Comparison of ENCODE assay signal across 8 cellular contexts in genomic region chr19:13732337-13732736, GRCh38. TPM values are rescaled to one million over a fixed set of nuclear protein-coding genes. Genes with fewer than 3 reads are reported as not detected.
DNase-seq lines count a peak whose midpoint lies in the region; ATAC-seq and TF ChIP-seq lines count a peak whose summit lies in the region.

No MANE protein-coding gene starts in this region.

- H3K27ac Mint-ChIP-seq in activated naive CD4-positive, alpha-beta T cell treated with anti-CD3 and anti-CD28 coated beads for 36 hours, result no peak overlapping the region
- H3K27ac Mint-ChIP-seq in activated CD8-positive, alpha-beta T cell treated with anti-CD3 and anti-CD28 coated beads for 36 hours, result no peak overlapping the region

- no peaks in the 10 kb centered on the region for H3K27me3 Mint-ChIP-seq in activated naive CD4-positive, alpha-beta T cell treated with anti-CD3 and anti-CD28 coated beads for 36 hours (ENCODE audit: low read depth)
- no peaks in the 10 kb centered on the region for H3K27me3 Mint-ChIP-seq in activated CD8-positive, alpha-beta T cell treated with anti-CD3 and anti-CD28 coated beads for 36 hours

- CTCF ChIA-PET in activated naive CD4-positive, alpha-beta T cell treated with anti-CD3 and anti-CD28 coated beads for 36 hours (lab: Charles Lee), result interaction anchor here (1.2 to 1.3 kb wide), 2 partner anchors 9 to 11 kb away, joined by 4 to 6 read pairs; no protein-coding TSS in a partner anchor
- CTCF ChIA-PET in activated CD8-positive, alpha-beta T cell treated with anti-CD3 and anti-CD28 coated beads for 36 hours (lab: Charles Lee), result interaction anchor here (1.0 to 2.8 kb wide), 4 partner anchors 11 to 404 kb away, joined by 4 to 14 read pairs (median 6); partner anchors contain the start of gene ASF1B

- 61 to 65% methylated on average over 7 to 8 of the region's 8 CpGs for WGBS in aorta, 2 donors

- no peaks in the 10 kb centered on the region for H3K36me3 Mint-ChIP-seq in activated naive CD4-positive, alpha-beta T cell treated with anti-CD3 and anti-CD28 coated beads for 36 hours (ENCODE audit: low read depth)
- peaks cover 2% of the 10 kb centered on the region for H3K36me3 Mint-ChIP-seq in activated CD8-positive, alpha-beta T cell treated with anti-CD3 and anti-CD28 coated beads for 36 hours (ENCODE audit: low read depth)

- peak overlapping the region; percentile 88 for H3K4me3 ChIP-seq in iPS-15b (ENCODE audit: low read depth, low read length)
- H3K4me3 ChIP-seq in stomach smooth muscle (ENCODE audit: low read length in 2 of 2), result peak overlapping the region; percentile 86 to 96
- no peak overlapping the region for H3K4me3 ChIP-seq in aorta (ENCODE audit: low read length in 2 of 2)

- ATAC-seq in activated CD8-positive, alpha-beta T cell treated with anti-CD3 and anti-CD28 coated beads for 36 hours, result no peak
- ATAC-seq in aorta (ENCODE audit: low FRiP score), result no peak

- H3K4me3 Mint-ChIP-seq in activated naive CD4-positive, alpha-beta T cell treated with anti-CD3 and anti-CD28 coated beads for 36 hours, result peak overlapping the region; percentile 84
- H3K4me3 Mint-ChIP-seq in activated CD8-positive, alpha-beta T cell treated with anti-CD3 and anti-CD28 coated beads for 36 hours, result peak overlapping the region; percentile 86

- intact Hi-C loops in activated naive CD4-positive, alpha-beta T cell treated with anti-CD3 and anti-CD28 coated beads for 36 hours (cut with micrococcal nuclease), result loop anchor here (5.0 kb wide), 4 partner anchors 65 to 580 kb away; partner anchors contain the start of genes IER2, STX10 and ZSWIM4
- intact Hi-C loops in activated CD8-positive, alpha-beta T cell treated with anti-CD3 and anti-CD28 coated beads for 36 hours (cut with micrococcal nuclease), result no loop called here
- intact Hi-C loops in aorta (cut with DNase I), result loop anchor here in 1 of 2 donors (5.0 kb wide), 1 partner anchor 50 kb away; no protein-coding TSS in a partner anchor

- H3K4me1 Mint-ChIP-seq in activated naive CD4-positive, alpha-beta T cell treated with anti-CD3 and anti-CD28 coated beads for 36 hours (ENCODE audit: low read depth), result peaks cover 23% of the 10 kb centered on the region
- H3K4me1 Mint-ChIP-seq in activated CD8-positive, alpha-beta T cell treated with anti-CD3 and anti-CD28 coated beads for 36 hours (ENCODE audit: low read depth), result peaks cover 22% of the 10 kb centered on the region

- in situ Hi-C loops in G401 (cut with HindIII; ENCODE audit: low sequenced_read_pairs), result no loop called here

- no peak for TF ChIP-seq CTCF in activated CD8-positive, alpha-beta T cell treated with anti-CD3 and anti-CD28 coated beads for 36 hours (IDR thresholded peaks at IDR 0.05)

- POLR2A ChIA-PET in activated CD8-positive, alpha-beta T cell treated with anti-CD3 and anti-CD28 coated beads for 36 hours (lab: Charles Lee), result interaction anchor here (1.4 to 2.9 kb wide), 3 partner anchors 13 to 42 kb away, joined by 5 to 15 read pairs (median 6); partner anchors contain the start of gene C19orf53

- peaks cover 3% of the 10 kb centered on the region for H3K4me1 ChIP-seq in iPS-15b (ENCODE audit: control insufficient read depth, insufficient read depth, low read length)
- peaks cover 11% of the 10 kb centered on the region for H3K4me1 ChIP-seq in stomach smooth muscle (ENCODE audit: control insufficient read depth, insufficient read depth, low read length)
- H3K4me1 ChIP-seq in aorta (ENCODE audit: control insufficient read depth in 1 of 2, insufficient read depth in 2 of 2, low read length in 2 of 2), result no peaks in the 10 kb centered on the region

- H3K27ac ChIP-seq in stomach smooth muscle (ENCODE audit: low read length), result no peak overlapping the region
- H3K27ac ChIP-seq in aorta (ENCODE audit: low read depth in 1 of 2, low read length in 2 of 2), result no peak overlapping the region

- H3K9me3 ChIP-seq in iPS-15b (ENCODE audit: control insufficient read depth, insufficient read depth, low read length) (no peaks in the 10 kb centered on the region), stomach smooth muscle (ENCODE audit: control insufficient read depth in 2 of 2, low read length in 2 of 2) (no peaks in the 10 kb centered on the region), aorta (ENCODE audit: control insufficient read depth, low read length) (no peaks in the 10 kb centered on the region)

- no peak overlapping the region for H3K9ac ChIP-seq in iPS-15b (ENCODE audit: low read depth, low read length)
- peak overlapping the region; percentile 98 to 99 for H3K9ac ChIP-seq in stomach smooth muscle (ENCODE audit: low read length in 2 of 2)

- H3K36me3 ChIP-seq in iPS-15b (ENCODE audit: control insufficient read depth, insufficient read depth, low read length) (no peaks in the 10 kb centered on the region), stomach smooth muscle (ENCODE audit: control insufficient read depth in 2 of 2, insufficient read depth in 2 of 2, low read length in 2 of 2) (no peaks in the 10 kb centered on the region), aorta (ENCODE audit: control insufficient read depth in 1 of 2, insufficient read depth in 2 of 2, low read length in 1 of 2) (no peaks in the 10 kb centered on the region)

- DNase-seq in activated naive CD4-positive, alpha-beta T cell treated with anti-CD3 and anti-CD28 coated beads for 36 hours, result no peak
- no peak for DNase-seq in activated naive CD4-positive, alpha-beta T cell treated with anti-CD3 and anti-CD28 coated beads, Interleukin-2, amount 50 U/mL, for 16 hours
- no peak for DNase-seq in activated CD8-positive, alpha-beta T cell treated with anti-CD3 and anti-CD28 coated beads for 36 hours
- DNase-seq in G401 (ENCODE audit: low spot score) (no peak), aorta (no peak), NCI-H1930 (lab: John Stamatoyannopoulos, UW) (no peak)

- H3K27me3 ChIP-seq in iPS-15b (ENCODE audit: control insufficient read depth, insufficient read depth, low read length) (no peaks in the 10 kb centered on the region), stomach smooth muscle (ENCODE audit: control insufficient read depth in 1 of 2, insufficient read depth in 2 of 2, low read length in 2 of 2) (no peaks in the 10 kb centered on the region), aorta (ENCODE audit: control insufficient read depth in 1 of 2, insufficient read depth in 2 of 2, low read length in 1 of 2) (no peaks in the 10 kb centered on the region)

- no peaks in the 10 kb centered on the region for H3K9me3 Mint-ChIP-seq in activated naive CD4-positive, alpha-beta T cell treated with anti-CD3 and anti-CD28 coated beads for 36 hours
- no peaks in the 10 kb centered on the region for H3K9me3 Mint-ChIP-seq in activated CD8-positive, alpha-beta T cell treated with anti-CD3 and anti-CD28 coated beads for 36 hours

RNA-seq across cellular contexts. Expression of gene MRI1, which starts 32.0 kb away (rescaled TPM):
- 10 to 100 TPM; 14.0 to 14.8 TPM for total RNA-seq in activated naive CD4-positive, alpha-beta T cell treated with anti-CD3 and anti-CD28 coated beads for 36 hours
- total RNA-seq in activated CD8-positive, alpha-beta T cell treated with anti-CD3 and anti-CD28 coated beads for 36 hours, result 10 to 100 TPM; 37.1 to 40.8 TPM
- total RNA-seq in G401 (2014; rRNA removed; shearing (Covaris generic)), result 9.0 and 15.3 TPM in 2 replicates
- 10 to 100 TPM; 25.5 to 44.6 TPM for total RNA-seq in aorta
- 10 to 100 TPM in 1 of 2 donors, 1 to 10 TPM in 1; 5.8 to 66.5 TPM for polyA plus RNA-seq in aorta

RNA-seq across cellular contexts. Expression of gene C19orf53, which starts 41.9 kb away (rescaled TPM):
- total RNA-seq in activated naive CD4-positive, alpha-beta T cell treated with anti-CD3 and anti-CD28 coated beads for 36 hours, result 100 to 1,000 TPM; 116 to 132 TPM
- total RNA-seq in activated CD8-positive, alpha-beta T cell treated with anti-CD3 and anti-CD28 coated beads for 36 hours, result 100 to 1,000 TPM; 120 to 128 TPM
- 132 and 158 TPM in 2 replicates for total RNA-seq in G401 (2014; rRNA removed; shearing (Covaris generic))
- total RNA-seq in aorta, result 10 to 100 TPM; 57.8 to 58.1 TPM
- 100 to 1,000 TPM; 107 to 172 TPM for polyA plus RNA-seq in aorta

Comparison
In these comparisons a context has a peak if more than half of its experiments do, and no peak if none do; other contexts are left out.
1. H3K4me3 ChIP-seq: peak in iPS-15b (single experiment) and stomach smooth muscle (2 of 2); none in aorta (0 of 2).